In genomic region chr4:139176299-139177048, GRCh38 we compare ENCODE assay signal across 1 cellular context.
TF ChIP-seq lines count a peak whose summit lies in the region.

No MANE protein-coding gene starts in this region.

TF ChIP-seq in HepG2, 621 proteins besides CTCF, POLR2A, EP300 and RAD21 (continued from another document and continues in another):
- TF ChIP-seq ZNF407 (CRISPR knock-in tag; IDR thresholded peaks at IDR 0.05; ENCODE audit: not compliant biosample characterization): no peak
- TF ChIP-seq KAT8 (CRISPR knock-in tag; IDR thresholded peaks at IDR 0.05): peak; percentile 53
- TF ChIP-seq ZNF136 (CRISPR knock-in tag; IDR thresholded peaks at IDR 0.05; ENCODE audit: low read depth): no peak
- TF ChIP-seq HDAC2 (CRISPR knock-in tag; IDR thresholded peaks at IDR 0.05): no peak
- no peak for TF ChIP-seq TEAD3 (CRISPR knock-in tag; optimal IDR thresholded peaks at IDR 0.05; ENCODE audit: borderline replicate concordance)
- TF ChIP-seq ZNF597 (CRISPR knock-in tag; IDR thresholded peaks at IDR 0.05): no peak
- no peak for TF ChIP-seq ZNF382 (CRISPR knock-in tag; IDR thresholded peaks at IDR 0.05; ENCODE audit: borderline replicate concordance)
- TF ChIP-seq ZNF749 (CRISPR knock-in tag; IDR thresholded peaks at IDR 0.05; ENCODE audit: borderline replicate concordance): 0 out of 2 replicates have a peak, but pooled peaks have one; percentile 28
- no peak for TF ChIP-seq SMC3 (IDR thresholded peaks at IDR 0.05; ENCODE audit: low read length)
- no peak for TF ChIP-seq ZSCAN5A (CRISPR knock-in tag; IDR thresholded peaks at IDR 0.05; ENCODE audit: borderline replicate concordance)
- TF ChIP-seq SRSF1 (optimal IDR thresholded peaks at IDR 0.05; ENCODE audit: low read depth, low read length): no peak
- no peak for TF ChIP-seq HOXA9 (CRISPR knock-in tag; IDR thresholded peaks at IDR 0.05; ENCODE audit: borderline replicate concordance)
- no peak for TF ChIP-seq KLF12 (CRISPR knock-in tag; IDR thresholded peaks at IDR 0.05; ENCODE audit: borderline replicate concordance)
- peak; percentile 85 for TF ChIP-seq FOXO1 (CRISPR knock-in tag; IDR thresholded peaks at IDR 0.05)
- no peak for TF ChIP-seq GLI4 (CRISPR knock-in tag; IDR thresholded peaks at IDR 0.05; ENCODE audit: borderline replicate concordance)
- TF ChIP-seq ZKSCAN5 (CRISPR knock-in tag; IDR thresholded peaks at IDR 0.05): no peak
- no peak for TF ChIP-seq ZNF33A (CRISPR knock-in tag; IDR thresholded peaks at IDR 0.05; ENCODE audit: borderline replicate concordance)
- TF ChIP-seq ZSCAN12 (CRISPR knock-in tag; IDR thresholded peaks at IDR 0.05): no peak
- TF ChIP-seq ZZZ3 (CRISPR knock-in tag; IDR thresholded peaks at IDR 0.05; ENCODE audit: borderline replicate concordance): no peak
- TF ChIP-seq THAP7 (CRISPR knock-in tag; IDR thresholded peaks at IDR 0.05): peak; percentile 51; the same call in 1 of the 2 replicates
- no peak for TF ChIP-seq POLR2AphosphoS5 (IDR thresholded peaks at IDR 0.05; ENCODE audit: low read depth, low read length)
- no peak for TF ChIP-seq ZNF335 (CRISPR knock-in tag; IDR thresholded peaks at IDR 0.05)
- no peak; the same call in 1 of the 2 replicates for TF ChIP-seq HBP1 (CRISPR knock-in tag; IDR thresholded peaks at IDR 0.05; ENCODE audit: low read depth)
- no peak for TF ChIP-seq ZNF329 (CRISPR knock-in tag; IDR thresholded peaks at IDR 0.05; ENCODE audit: low read depth)
- TF ChIP-seq ZMAT5 (CRISPR knock-in tag; IDR thresholded peaks at IDR 0.05; ENCODE audit: borderline replicate concordance, low read depth): no peak
- TF ChIP-seq MTA1 (CRISPR knock-in tag; IDR thresholded peaks at IDR 0.05; ENCODE audit: borderline replicate concordance): no peak
- TF ChIP-seq ESRRA (CRISPR knock-in tag; IDR thresholded peaks at IDR 0.05; ENCODE audit: low read depth): 0 out of 2 replicates have a peak, but pooled peaks have one; percentile 50
- TF ChIP-seq PRDM4 (CRISPR knock-in tag; IDR thresholded peaks at IDR 0.05; ENCODE audit: borderline replicate concordance): no peak
- peak; percentile 74 for TF ChIP-seq AGO2 (optimal IDR thresholded peaks at IDR 0.05; ENCODE audit: low read depth, low read length)
- TF ChIP-seq SP5 (CRISPR knock-in tag; IDR thresholded peaks at IDR 0.05; ENCODE audit: borderline replicate concordance, low read depth): peak; percentile 78
- TF ChIP-seq CENPX (CRISPR knock-in tag; IDR thresholded peaks at IDR 0.05): no peak
- TF ChIP-seq ZNF761 (CRISPR knock-in tag; conservative IDR thresholded peaks at IDR 0.05): no peak
- TF ChIP-seq NFE2L2 (IDR thresholded peaks at IDR 0.05; ENCODE audit: low read length): no peak
- peak; percentile 54; the same call in 1 of the 2 replicates for TF ChIP-seq NCOA2 (CRISPR knock-in tag; IDR thresholded peaks at IDR 0.05)
- TF ChIP-seq ZNF547 (CRISPR knock-in tag; IDR thresholded peaks at IDR 0.05): no peak
- TF ChIP-seq ZNF446 (CRISPR knock-in tag; IDR thresholded peaks at IDR 0.05): no peak
- peak; percentile 15; the same call in 1 of the 2 replicates for TF ChIP-seq RARA (CRISPR knock-in tag; IDR thresholded peaks at IDR 0.05)
- TF ChIP-seq JDP2 (CRISPR knock-in tag; IDR thresholded peaks at IDR 0.05; ENCODE audit: borderline replicate concordance): no peak
- peak; percentile 61; the same call in 1 of the 2 replicates for TF ChIP-seq KDM2A (CRISPR knock-in tag; IDR thresholded peaks at IDR 0.05; ENCODE audit: borderline replicate concordance, low read depth)
- no peak for TF ChIP-seq ZBTB43 (CRISPR knock-in tag; conservative IDR thresholded peaks at IDR 0.05)
- no peak for TF ChIP-seq ZNF839 (CRISPR knock-in tag; IDR thresholded peaks at IDR 0.05; ENCODE audit: borderline replicate concordance)
- 0 out of 2 replicates have a peak, but pooled peaks have one; percentile 4 for TF ChIP-seq ZNF414 (CRISPR knock-in tag; IDR thresholded peaks at IDR 0.05)
- TF ChIP-seq MEF2D (CRISPR knock-in tag; IDR thresholded peaks at IDR 0.05): no peak
- 0 out of 2 replicates have a peak, but pooled peaks have one; percentile 41 for TF ChIP-seq NFIB (CRISPR knock-in tag; IDR thresholded peaks at IDR 0.05; ENCODE audit: borderline replicate concordance)
